In the genomic region with DNA sequence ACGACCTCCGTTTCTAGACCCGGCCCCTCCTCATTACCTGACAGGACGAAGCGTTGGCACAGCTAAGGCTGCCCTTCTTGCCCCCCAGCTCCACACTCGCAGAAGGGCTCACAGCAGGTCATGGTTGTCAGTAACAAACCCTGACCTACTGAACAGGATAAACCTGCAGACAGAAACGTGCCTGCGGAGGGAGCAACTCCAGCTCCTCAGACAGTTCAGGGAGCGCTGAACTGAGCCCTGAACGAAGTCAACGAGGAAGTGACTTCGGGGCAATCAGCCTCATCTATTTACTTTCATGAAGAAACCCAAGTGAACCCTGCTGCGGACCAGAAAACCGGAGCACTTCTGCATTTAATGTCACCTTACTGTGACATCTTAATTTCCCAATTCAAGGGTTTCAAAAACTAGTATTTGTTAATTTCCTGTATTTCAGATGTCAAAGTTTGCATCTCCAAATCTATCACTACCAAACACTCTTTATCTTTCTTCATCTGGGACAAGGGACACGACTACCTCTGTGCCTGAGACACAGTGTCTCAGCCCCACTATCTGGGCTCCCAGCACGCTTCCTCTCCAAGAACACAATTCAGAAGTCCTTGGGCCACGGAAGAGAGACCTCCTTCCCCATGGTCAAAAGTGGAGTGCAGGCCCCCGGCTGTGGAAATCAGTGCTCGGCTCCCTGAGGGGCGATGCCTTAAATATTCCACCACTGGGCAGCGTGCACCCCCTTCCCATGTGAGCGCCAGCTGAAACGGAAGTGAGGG, we compare ENCODE assay signal across 1 cellular context.
TF ChIP-seq lines count a peak whose summit lies in the region.

No MANE protein-coding gene starts in this region.

TF ChIP-seq in GM12878, 131 proteins besides CTCF, POLR2A, EP300 and RAD21:
- TF ChIP-seq NFXL1 (IDR thresholded peaks at IDR 0.05; ENCODE audit: borderline replicate concordance) = no peak
- TF ChIP-seq SPI1 (IDR thresholded peaks at IDR 0.05; ENCODE audit: borderline replicate concordance, insufficient read depth, low read depth, low read length) = 0 out of 2 replicates have a peak, but pooled peaks have one; percentile 7
TF ChIP-seq in GM12878: peak in this region for 1.
